ENCODE assay signal across 7 cellular contexts in the genomic region with DNA sequence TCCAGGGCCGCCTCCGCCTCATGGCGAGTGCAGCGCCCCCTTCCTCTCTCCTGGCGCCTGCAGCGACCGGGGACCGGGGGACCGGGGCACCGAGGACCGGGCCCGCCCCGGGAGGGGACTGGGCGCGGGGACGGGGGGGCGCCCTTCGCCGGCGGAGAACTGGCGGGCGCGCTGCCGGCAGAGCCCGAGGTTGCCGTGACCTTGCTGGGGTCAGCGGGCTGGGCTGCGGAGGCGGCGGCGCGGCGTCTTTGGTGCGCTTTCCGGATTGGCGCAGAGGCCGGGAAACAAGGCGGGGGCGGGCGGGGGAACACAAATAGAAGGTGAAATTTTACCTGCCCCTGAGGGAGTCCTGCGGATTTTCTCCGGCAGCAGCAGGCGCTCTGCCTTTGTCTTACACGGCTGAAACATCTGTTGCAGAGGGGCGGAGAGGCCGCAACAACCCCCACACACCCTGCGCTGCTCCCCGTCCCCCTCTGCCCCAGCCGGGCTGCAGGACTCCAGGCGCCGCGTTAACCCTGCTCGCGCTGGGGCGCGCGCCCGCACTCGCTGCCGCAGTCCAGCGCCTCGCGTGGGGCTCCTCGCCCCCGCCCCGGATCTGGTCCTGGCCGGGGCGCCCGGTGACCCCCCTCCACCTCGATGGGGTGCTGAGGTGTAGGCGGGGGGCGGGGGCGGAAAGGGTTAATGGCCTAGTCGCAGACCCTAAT. TPM values are rescaled to one million over a fixed set of nuclear protein-coding genes. Genes with fewer than 3 reads are reported as not detected.
DNase-seq lines count a peak whose midpoint lies in the region; ATAC-seq and TF ChIP-seq lines count a peak whose summit lies in the region.

No MANE protein-coding gene starts in this region.

- no peaks in the 10 kb centered on the region for H3K27me3 ChIP-seq in dorsolateral prefrontal cortex

- no peaks in the 10 kb centered on the region for H3K9me3 Mint-ChIP-seq in memory B cell

- peak overlapping the region; percentile 85 for H3K4me3 Mint-ChIP-seq in memory B cell

- no peaks in the 10 kb centered on the region for H3K36me3 Mint-ChIP-seq in memory B cell

- peak overlapping the region; percentile 73 to 100 (median 97) for H3K27ac ChIP-seq in dorsolateral prefrontal cortex

- peak overlapping the region; percentile 19 for H3K27ac Mint-ChIP-seq in memory B cell

- in situ Hi-C loops in GM18951 (cut with MboI; ENCODE audit: low sequenced_read_pairs, unreplicated experiment), result no loop called here

- DNase-seq in NCI-H146 (lab: John Stamatoyannopoulos, UW) (peak; percentile 91), dorsolateral prefrontal cortex (peak in 6 of 10 donors; percentile 51 to 72 (median 66)), memory B cell (ENCODE audit: low spot score in 2 of 2) (peak; percentile 16 to 37), foreskin melanocyte (no peak)
- DNase-seq in activated CD4-positive, alpha-beta T cell treated with anti-CD3 and anti-CD28 coated beads for 48 hours, result peak; percentile 60
- DNase-seq in stimulated activated CD8-positive, alpha-beta memory T cell treated with anti-CD3 and anti-CD28 coated beads, Interleukin-4, amount 100 ng/mL, for 24 hours (ENCODE audit: low read depth), result peak; percentile 39

- peaks cover 27% of the 10 kb centered on the region for H3K4me1 Mint-ChIP-seq in memory B cell

- H3K4me3 ChIP-seq in dorsolateral prefrontal cortex, result peak overlapping the region; percentile 52 to 79 (median 67)

- TF ChIP-seq POLR2A in GM18951 (IDR thresholded peaks at IDR 0.05; ENCODE audit: extremely low read depth, insufficient read depth, insufficient read length), result peak; percentile 43

- intact Hi-C loops in dorsolateral prefrontal cortex (cut with DNase I), result loop anchor here in 1 of 2 donors (2.0 to 5.0 kb wide), 4 partner anchors 30 to 101 kb away; partner anchors contain the start of gene RAI1

- peak; percentile 26 for ATAC-seq in memory B cell (ENCODE audit: low read depth)

- H3K27me3 Mint-ChIP-seq in memory B cell, result peaks cover 4% of the 10 kb centered on the region

- peak in 41 of 56 donors; percentile 12 to 62 (median 41) for TF ChIP-seq CTCF in dorsolateral prefrontal cortex (IDR thresholded peaks at IDR 0.05 in 54 of 56, conservative IDR thresholded peaks at IDR 0.05 in 2 of 56; ENCODE audit: low read depth in 1 of 56, partially characterized antibody in 56 of 56)

RNA-seq across cellular contexts. Expression of gene SREBF1, which starts 53.5 kb away (rescaled TPM):
- total RNA-seq in dorsolateral prefrontal cortex, result 100 to 1,000 TPM in 84 of 120 experiments, 10 to 100 TPM in 36; 57.2 to 359 (median 120) TPM
